Comparison of ENCODE assay signal across 14 cellular contexts in genomic region chr2:71932027-71932779, GRCh38.
DNase-seq lines count a peak whose midpoint lies in the region; TF ChIP-seq lines count a peak whose summit lies in the region.
"Had no signal": no experiment of that assay in that cellular context is flagged by ENCODE, and none has a peak within 500 bp of the region (broad histone marks: within the 10 kb centered on the region; RNA-seq: fewer than 3 reads in every experiment).

No MANE protein-coding gene starts in this region.

- no peak overlapping the region for H3K56ac ChIP-seq in H9 (ENCODE audit: insufficient read length, low read depth, low read length)

- no peak overlapping the region for H4K8ac ChIP-seq in H9 (replicated peaks; ENCODE audit: insufficient read length, low read depth, low read length)

- no TSS peak for BruUV-seq in PC-9 (replicated peaks; lab: Mats Ljungman, UMichigan)

- TF ChIP-seq CTCF in H9 (conservative IDR thresholded peaks at IDR 0.05) (no peak), esophagus muscularis mucosa (IDR thresholded peaks at IDR 0.05) (no peak), nephron progenitor cell (IDR thresholded peaks at IDR 0.05) (no peak), vagina (IDR thresholded peaks at IDR 0.05) (no peak), PC-9 (conservative IDR thresholded peaks at IDR 0.05) (no peak)

- no peak overlapping the region for H4K91ac ChIP-seq in H9 (ENCODE audit: insufficient read length, low read depth, low read length)

- H3K23ac ChIP-seq in H9 (ENCODE audit: insufficient read length, low read depth, low read length) = no peak overlapping the region

- no peaks in the 10 kb centered on the region; a peak in 2 of 5 replicates for H3K9me3 Mint-ChIP-seq in H9
- no peaks in the 10 kb centered on the region for H3K9me3 Mint-ChIP-seq in nephron progenitor cell

- H3K36me3 ChIP-seq in esophagus muscularis mucosa (no peaks in the 10 kb centered on the region), vagina (no peaks in the 10 kb centered on the region), PC-9 (ENCODE audit: low read depth) (no peaks in the 10 kb centered on the region)
- H3K36me3 ChIP-seq: BLaER1, SJSA1 had no signal

- H3K36me3 Mint-ChIP-seq in H9 (ENCODE audit: insufficient read depth in 1 of 3, low read depth in 3 of 3) (no peaks in the 10 kb centered on the region), nephron progenitor cell (ENCODE audit: low read depth) (no peaks in the 10 kb centered on the region)

- H2BK20ac ChIP-seq in H9 (ENCODE audit: low read depth, low read length, poor library complexity, severe bottlenecking) = no peak overlapping the region

- no peak overlapping the region for H3K14ac ChIP-seq in H9 (ENCODE audit: insufficient read depth, low read length)

- H3K9me2 ChIP-seq in PC-9 (ENCODE audit: insufficient read depth) = no peaks in the 10 kb centered on the region

- no peak overlapping the region for H3K9ac ChIP-seq in H9 (ENCODE audit: extremely low read depth, insufficient read length, low read length)
- H3K9ac ChIP-seq: BLaER1 had no signal

- H4K20me1 ChIP-seq in H9 (ENCODE audit: control insufficient read depth, insufficient read depth, insufficient read length) = no peaks in the 10 kb centered on the region
- H4K20me1 ChIP-seq in PC-9 (ENCODE audit: insufficient read depth) = no peaks in the 10 kb centered on the region
- H4K20me1 ChIP-seq: BLaER1 had no signal

- H3K79me1 ChIP-seq in H9 (ENCODE audit: insufficient read depth, low read depth, low read length, poor library complexity, severe bottlenecking) = no peaks in the 10 kb centered on the region

- no peaks in the 10 kb centered on the region for H3K4me1 Mint-ChIP-seq in H9
- peaks cover 7% of the 10 kb centered on the region for H3K4me1 Mint-ChIP-seq in nephron progenitor cell

- H3K27ac ChIP-seq in H9 (ENCODE audit: insufficient read length, low read depth, low read length) = no peak overlapping the region
- no peak overlapping the region for H3K27ac ChIP-seq in esophagus muscularis mucosa (replicated peaks in 1 of 4)
- no peak overlapping the region for H3K27ac ChIP-seq in vagina
- H3K27ac ChIP-seq in PC-9 = no peak overlapping the region
- H3K27ac ChIP-seq: BLaER1, RWPE1, SJSA1 had no signal

- CTCF ChIA-PET in PC-9 (lab: Charles Lee) = no interaction called here

- no peaks in the 10 kb centered on the region for H3K23me2 ChIP-seq in H9 (ENCODE audit: insufficient read length, low read depth, low read length, poor library complexity, severe bottlenecking)

- TF ChIP-seq EP300 in esophagus muscularis mucosa (IDR thresholded peaks at IDR 0.05) = no peak

- no peak overlapping the region for H2BK120ac ChIP-seq in H9 (ENCODE audit: low read depth, low read length, poor library complexity, severe bottlenecking)

- no peak overlapping the region for H4K5ac ChIP-seq in H9 (ENCODE audit: insufficient read length, low read depth, low read length)

- no CpG with 5 or more reads among the region's 13 CpGs for WGBS in H9 (ENCODE audit: extremely low coverage, insufficient read length, low lambda C conversion rate)
- 82% methylated on average over 11 of the region's 13 CpGs for WGBS in esophagus muscularis mucosa

- H2AK5ac ChIP-seq in H9 (ENCODE audit: insufficient read length, low read length) = no peak overlapping the region

- H3T11ph ChIP-seq in H9 (ENCODE audit: low read length) = no peak overlapping the region

- H3K27ac Mint-ChIP-seq in H9 (no peak overlapping the region), nephron progenitor cell (no peak overlapping the region)

- peaks cover 2% of the 10 kb centered on the region; the same call in 1 of the 2 replicates for H3K27me3 Mint-ChIP-seq in H9 (ENCODE audit: low read depth)
- H3K27me3 Mint-ChIP-seq in nephron progenitor cell (ENCODE audit: low read depth, poor library complexity) = peaks cover 30% of the 10 kb centered on the region

- H3K4me3 Mint-ChIP-seq in H9 = peak overlapping the region in 1 of 2 experiments; percentile 16; a peak in 1 of 5 replicates
- peak overlapping the region; percentile 40 for H3K4me3 Mint-ChIP-seq in nephron progenitor cell

- H2BK15ac ChIP-seq in H9 (ENCODE audit: low read depth, low read length) = no peak overlapping the region

- no peak overlapping the region for H3K4me3 ChIP-seq in esophagus muscularis mucosa
- no peak overlapping the region for H3K4me3 ChIP-seq in vagina
- no peak overlapping the region for H3K4me3 ChIP-seq in PC-9
- H3K4me3 ChIP-seq: BLaER1, SJSA1 had no signal

- no peaks in the 10 kb centered on the region for H3K9me3 ChIP-seq in H9 (ENCODE audit: control insufficient read depth, low read depth, low read length)
- H3K9me3 ChIP-seq in esophagus muscularis mucosa = no peaks in the 10 kb centered on the region
- H3K9me3 ChIP-seq in vagina = no peaks in the 10 kb centered on the region
- no peaks in the 10 kb centered on the region for H3K9me3 ChIP-seq in PC-9 (ENCODE audit: insufficient read depth, low read depth)
- H3K9me3 ChIP-seq: BLaER1, SJSA1 had no signal

- H3K4me2 ChIP-seq in H9 (ENCODE audit: insufficient read depth, insufficient read length, low read length) (no peak overlapping the region), PC-9 (no peak overlapping the region)
- H3K4me2 ChIP-seq: BLaER1 had no signal

- H2AFZ ChIP-seq in H9 (ENCODE audit: low read length) = no peak overlapping the region
- no peak overlapping the region for H2AFZ ChIP-seq in PC-9

- H3K79me2 ChIP-seq in H9 (ENCODE audit: insufficient read depth, low read length) (no peaks in the 10 kb centered on the region), PC-9 (ENCODE audit: low read depth) (no peaks in the 10 kb centered on the region)

- H3K4me1 ChIP-seq in H9 (ENCODE audit: insufficient read depth, low read length) (no peaks in the 10 kb centered on the region), esophagus muscularis mucosa (peaks cover 0 to 3% (median 0%) of the 10 kb centered on the region in 4 donors), vagina (peaks cover 30% of the 10 kb centered on the region), PC-9 (replicated peaks; ENCODE audit: insufficient read depth) (peaks cover 21% of the 10 kb centered on the region)
- H3K4me1 ChIP-seq: BLaER1 had no signal

- TF ChIP-seq POLR2A in esophagus muscularis mucosa (IDR thresholded peaks at IDR 0.05; ENCODE audit: low read depth) (no peak), vagina (IDR thresholded peaks at IDR 0.05) (no peak)

- no peak overlapping the region for H2BK5ac ChIP-seq in H9 (ENCODE audit: insufficient read length, low read length)

- no peak overlapping the region for H3K18ac ChIP-seq in H9 (ENCODE audit: insufficient read length, low read depth, low read length)

- H3K4ac ChIP-seq in H9 (ENCODE audit: low read depth, low read length) = no peak overlapping the region

- H3F3A ChIP-seq in PC-9 (ENCODE audit: insufficient read depth, low read depth) = no peaks in the 10 kb centered on the region

- POLR2A ChIA-PET in PC-9 (lab: Charles Lee; ENCODE audit: unreplicated experiment) = interaction anchor here (0.6 kb wide), 2 partner anchors 13 to 813 kb away, joined by 4 read pairs; no protein-coding TSS in a partner anchor

- no peak overlapping the region for H2BK12ac ChIP-seq in H9 (ENCODE audit: insufficient read length, low read depth, low read length)

- DNase-seq in H9 = peak; percentile 10
- peak; percentile 57 for DNase-seq in esophagus muscularis mucosa (ENCODE audit: extremely low spot score)
- DNase-seq in nephron progenitor cell = peak; percentile 51
- peak; percentile 84 to 95 for DNase-seq in vagina (ENCODE audit: extremely low spot score in 2 of 2)
- no peak for DNase-seq in HPDE6-E6E7 (ENCODE audit: extremely low spot score)
- DNase-seq in PC-9 = no peak
- DNase-seq in NCI-H1436 (lab: John Stamatoyannopoulos, UW) = no peak
- DNase-seq: DMS 273 treated with DMSO at 0.1 percent for 48 hours, NCI-H2227 treated with DMSO at 0.1 percent for 48 hours, NCI-H526 treated with DMSO at 0.1 percent for 48 hours, OCI-M1 had no signal

- H3K27me3 ChIP-seq in H9 (ENCODE audit: insufficient read depth, low read length) (no peaks in the 10 kb centered on the region), esophagus muscularis mucosa (peaks cover 0 to 9% (median 0%) of the 10 kb centered on the region in 4 donors), vagina (no peaks in the 10 kb centered on the region), PC-9 (ENCODE audit: insufficient read depth, low read depth) (no peaks in the 10 kb centered on the region)
- H3K27me3 ChIP-seq: BLaER1, SJSA1 had no signal

- intact Hi-C loops in esophagus muscularis mucosa (cut with DNase I) (no loop called here), vagina (cut with DNase I) (loop anchor here (10.0 kb wide), 1 partner anchor 213 kb away; the partner anchor contains the start of gene CYP26B1), PC-9 (cut with micrococcal nuclease; ENCODE audit: unreplicated experiment) (no loop called here)

Comparison
In these comparisons a context has a peak if more than half of its experiments do, and no peak if none do; other contexts are left out.
1. DNase-seq: peak in H9 (single experiment), esophagus muscularis mucosa (single experiment), nephron progenitor cell (single experiment) and vagina (2 of 2); none in HPDE6-E6E7 (single experiment), PC-9 (0 of 2) and NCI-H1436 (single experiment).